In genomic region chrX:916235-916609, GRCh38 we compare ENCODE assay signal across 25 cellular contexts.
DNase-seq lines count a peak whose midpoint lies in the region; ATAC-seq and TF ChIP-seq lines count a peak whose summit lies in the region.
"Had no signal": no experiment of that assay in that cellular context is flagged by ENCODE, and none has a peak within 500 bp of the region (broad histone marks: within the 10 kb centered on the region; RNA-seq: fewer than 3 reads in every experiment).

No MANE protein-coding gene starts in this region.

- no peaks in the 10 kb centered on the region for H3K27me3 Mint-ChIP-seq in activated T-helper 17 cell treated with anti-CD3 and anti-CD28 coated beads, Interleukin-2, amount 50 U/mL, for 72 hours
- H3K27me3 Mint-ChIP-seq: activated CD4-positive, alpha-beta T cell treated with anti-CD3 and anti-CD28 coated beads, Interleukin-2, amount 10 ng/mL, durations not matched to agents 7 days and 5 days; activated naive CD8-positive, alpha-beta T cell treated with anti-CD3 and anti-CD28 coated beads, Interleukin-2, amount 50 U/mL, for 24 hours; B cell had no signal

- H3K36me3 Mint-ChIP-seq in activated T-helper 17 cell treated with anti-CD3 and anti-CD28 coated beads, Interleukin-2, amount 50 U/mL, for 72 hours (ENCODE audit: low read depth) = no peaks in the 10 kb centered on the region
- H3K36me3 Mint-ChIP-seq: CD8-positive, alpha-beta T cell; immature natural killer cell; memory B cell; WTC11 had no signal

- H3K9me3 Mint-ChIP-seq in activated T-helper 17 cell treated with anti-CD3 and anti-CD28 coated beads, Interleukin-2, amount 50 U/mL, for 72 hours = peaks cover 7% of the 10 kb centered on the region
- H3K9me3 Mint-ChIP-seq: activated naive CD8-positive, alpha-beta T cell treated with anti-CD3 and anti-CD28 coated beads, Interleukin-2, amount 50 U/mL, for 24 hours; immature natural killer cell; WTC11 had no signal

- peak; percentile 20 for ATAC-seq in activated T-helper 17 cell treated with anti-CD3 and anti-CD28 coated beads, Interleukin-2, amount 50 U/mL, for 72 hours (replicated peaks)
- no peak for ATAC-seq in HG03025 (IDR thresholded peaks at IDR 0.05; ENCODE audit: low FRiP score, unreplicated experiment)
- no peak for ATAC-seq in GM19455 (IDR thresholded peaks at IDR 0.05; ENCODE audit: unreplicated experiment)
- ATAC-seq: CD8-positive, alpha-beta T cell; left lobe of liver; pancreas had no signal

- no peak overlapping the region for H3K27ac Mint-ChIP-seq in activated T-helper 17 cell treated with anti-CD3 and anti-CD28 coated beads, Interleukin-2, amount 50 U/mL, for 72 hours
- H3K27ac Mint-ChIP-seq: activated CD4-positive, alpha-beta T cell treated with anti-CD3 and anti-CD28 coated beads, Interleukin-2, amount 10 ng/mL, durations not matched to agents 7 days and 5 days; activated naive CD8-positive, alpha-beta T cell treated with anti-CD3 and anti-CD28 coated beads, Interleukin-2, amount 50 U/mL, for 24 hours; B cell; CD8-positive, alpha-beta T cell; immature natural killer cell; memory B cell; WTC11 had no signal

- no peak overlapping the region for H3K27ac ChIP-seq in substantia nigra (ENCODE audit: low read depth, low read length, poor library complexity, severe bottlenecking)
- H3K27ac ChIP-seq: esophagus muscularis mucosa, pancreas, SJCRH30, tibial nerve had no signal

- DNase-seq in AG10803 (ENCODE audit: low read depth) (peak; percentile 70), GM04503 (ENCODE audit: low read depth) (peak; percentile 17), iris pigment epithelial cell (ENCODE audit: low read depth) (peak; percentile 2), NCI-H2227 (lab: John Stamatoyannopoulos, UW; ENCODE audit: unreplicated experiment) (no peak), substantia nigra (lab: John Stamatoyannopoulos, UW) (no peak)
- DNase-seq: activated T-cell treated with anti-CD3 and anti-CD28 coated beads, Interleukin-2, amount 50 U/mL, for 4 hours; HCEC 1CT; IMR-90; NCI-H146; pancreas had no signal

- no peak overlapping the region for H3K4me3 Mint-ChIP-seq in activated T-helper 17 cell treated with anti-CD3 and anti-CD28 coated beads, Interleukin-2, amount 50 U/mL, for 72 hours
- H3K4me3 Mint-ChIP-seq: activated CD4-positive, alpha-beta T cell treated with anti-CD3 and anti-CD28 coated beads, Interleukin-2, amount 10 ng/mL, durations not matched to agents 7 days and 5 days; activated naive CD8-positive, alpha-beta T cell treated with anti-CD3 and anti-CD28 coated beads, Interleukin-2, amount 50 U/mL, for 24 hours; activated T-cell treated with anti-CD3 and anti-CD28 coated beads, Interleukin-2, amount 50 U/mL, for 4 hours; B cell; CD8-positive, alpha-beta T cell; immature natural killer cell; memory B cell; WTC11 had no signal

- TF ChIP-seq CTCF in AG10803 (conservative IDR thresholded peaks at IDR 0.05; ENCODE audit: low read length) = no peak

- H3K4me3 ChIP-seq in AG10803 (ENCODE audit: low read length) = no peak overlapping the region
- H3K4me3 ChIP-seq: esophagus muscularis mucosa, pancreas, SJCRH30, smooth muscle cell, tibial nerve had no signal

- H3K4me1 Mint-ChIP-seq in activated T-helper 17 cell treated with anti-CD3 and anti-CD28 coated beads, Interleukin-2, amount 50 U/mL, for 72 hours = no peaks in the 10 kb centered on the region
- H3K4me1 Mint-ChIP-seq: activated CD4-positive, alpha-beta T cell treated with anti-CD3 and anti-CD28 coated beads, Interleukin-2, amount 10 ng/mL, durations not matched to agents 7 days and 5 days; activated naive CD8-positive, alpha-beta T cell treated with anti-CD3 and anti-CD28 coated beads, Interleukin-2, amount 50 U/mL, for 24 hours; B cell; immature natural killer cell; memory B cell; WTC11 had no signal

Comparison
In these comparisons a context has a peak if more than half of its experiments do, and no peak if none do; other contexts are left out.
1. DNase-seq: peak in AG10803 (single experiment), GM04503 (single experiment) and iris pigment epithelial cell (single experiment); none in NCI-H2227 (single experiment) and substantia nigra (0 of 49).